ENCODE assay signal across 8 cellular contexts in the genomic region with DNA sequence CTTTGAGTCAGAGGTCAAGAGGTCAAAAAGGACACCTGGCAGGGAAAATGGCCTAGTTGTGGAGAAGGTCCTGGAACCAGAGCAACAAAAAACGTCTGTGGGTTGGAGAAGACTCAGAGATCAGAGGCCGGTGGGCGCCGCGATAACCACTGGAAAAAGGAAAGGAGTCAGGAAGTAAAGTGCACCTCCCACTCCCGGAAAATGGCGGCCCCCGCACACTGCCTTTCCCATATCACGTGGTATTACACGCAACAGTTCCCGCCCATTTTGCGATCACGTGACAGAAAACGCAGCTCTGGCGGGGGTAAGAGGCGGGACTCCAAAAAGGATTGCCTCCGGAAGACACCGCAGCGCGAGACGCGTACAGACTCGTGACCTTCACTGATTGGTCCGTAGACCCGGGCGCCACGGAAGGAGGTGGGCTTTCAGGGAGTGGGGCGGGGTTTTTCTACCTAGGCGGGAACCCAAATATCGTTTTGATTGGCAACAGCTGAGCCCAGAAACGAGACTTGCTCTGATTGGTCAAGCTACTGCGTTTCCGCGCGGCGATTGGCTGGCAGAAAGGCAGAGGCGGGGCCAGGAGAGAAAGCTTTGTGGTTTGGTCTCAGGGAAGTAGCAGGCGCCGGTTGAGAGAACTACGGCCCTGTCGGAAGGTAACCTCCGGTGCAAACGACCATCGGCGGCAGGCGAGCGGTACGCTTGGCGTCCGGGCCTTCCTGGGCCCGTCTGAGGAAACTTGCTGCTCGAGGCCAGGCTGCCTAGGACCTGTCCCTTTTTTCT. TPM values are rescaled to one million over a fixed set of nuclear protein-coding genes. Genes with fewer than 3 reads are reported as not detected.
DNase-seq lines count a peak whose midpoint lies in the region; ATAC-seq, FAIRE-seq and TF ChIP-seq lines count a peak whose summit lies in the region.

A gene with protein sequence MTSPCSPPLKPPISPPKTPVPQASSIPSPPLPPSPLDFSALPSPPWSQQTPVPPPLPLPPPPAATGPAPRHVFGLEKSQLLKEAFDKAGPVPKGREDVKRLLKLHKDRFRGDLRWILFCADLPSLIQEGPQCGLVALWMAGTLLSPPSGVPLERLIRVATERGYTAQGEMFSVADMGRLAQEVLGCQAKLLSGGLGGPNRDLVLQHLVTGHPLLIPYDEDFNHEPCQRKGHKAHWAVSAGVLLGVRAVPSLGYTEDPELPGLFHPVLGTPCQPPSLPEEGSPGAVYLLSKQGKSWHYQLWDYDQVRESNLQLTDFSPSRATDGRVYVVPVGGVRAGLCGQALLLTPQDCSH (minus strand): TSS at position 193 of the 780 bp plus-strand sequence. CDS start 674 bp downstream, outside the sequence.

- 0 to 1% (median 0%) methylated on average over 31 to 52 of the region's 52 CpGs for WGBS in adrenal gland, 4 donors
- 0 to 1% (median 0%) methylated on average over 28 to 52 of the region's 52 CpGs for WGBS in heart left ventricle, 4 donors
- 0% methylated on average over 6 to 52 of the region's 52 CpGs for WGBS in upper lobe of left lung, 2 donors

- H3K36me3 Mint-ChIP-seq in T-cell: peaks cover 12% of the 10 kb centered on the region

- FAIRE-seq in GM12891 (lab: Jason Lieb, UNC): peak; percentile 94

- peak in 1 of 4 donors; percentile 59 for TF ChIP-seq EP300 in upper lobe of left lung (IDR thresholded peaks at IDR 0.05)

- no peaks in the 10 kb centered on the region for H3K9me3 Mint-ChIP-seq in T-cell

- H3K27me3 Mint-ChIP-seq in T-cell: no peaks in the 10 kb centered on the region

- TF ChIP-seq POLR2A in GM12891 (IDR thresholded peaks at IDR 0.05; ENCODE audit: low read depth, low read length) (peak; percentile 77), adrenal gland (IDR thresholded peaks at IDR 0.05) (peak in 1 of 2 donors; percentile 62), heart left ventricle (IDR thresholded peaks at IDR 0.05) (peak; percentile 30 to 81), upper lobe of left lung (IDR thresholded peaks at IDR 0.05) (peak in 2 of 4 donors; percentile 82 to 84)

- H3K4me1 ChIP-seq in adrenal gland (replicated peaks in 1 of 2): peaks cover 42 to 49% of the 10 kb centered on the region in 2 donors
- H3K4me1 ChIP-seq in heart left ventricle: peaks cover 2 to 72% (median 38%) of the 10 kb centered on the region in 12 donors
- peaks cover 48 to 69% (median 58%) of the 10 kb centered on the region in 4 donors for H3K4me1 ChIP-seq in upper lobe of left lung

- no peaks in the 10 kb centered on the region for H3K36me3 ChIP-seq in adrenal gland (replicated peaks in 1 of 2)
- peaks cover 0 to 9% (median 1%) of the 10 kb centered on the region in 9 donors for H3K36me3 ChIP-seq in heart left ventricle
- H3K36me3 ChIP-seq in upper lobe of left lung: peaks cover 0 to 4% (median 0%) of the 10 kb centered on the region in 4 donors

- peaks cover 36 to 49% (median 46%) of the 10 kb centered on the region in 3 donors for H3K4me1 Mint-ChIP-seq in T-cell

- H3K27me3 ChIP-seq in adrenal gland (no peaks in the 10 kb centered on the region), heart left ventricle (no peaks in the 10 kb centered on the region), upper lobe of left lung (no peaks in the 10 kb centered on the region)

- ATAC-seq in HG02840 (IDR thresholded peaks at IDR 0.05; ENCODE audit: low FRiP score, unreplicated experiment) (peak; percentile 88), T-cell (replicated peaks in 1 of 4) (peak; percentile 89 to 91 (median 89)), heart left ventricle (peak; percentile 95 to 98 (median 97)), upper lobe of left lung (ENCODE audit: low FRiP score in 2 of 2) (peak; percentile 97 to 98)

- CTCF ChIA-PET in T-cell (lab: Charles Lee): interaction anchor here in 1 of 2 donors (0.8 to 1.5 kb wide), 5 partner anchors 27 to 69 kb away, joined by 3 to 19 read pairs (median 8); partner anchors contain the start of genes EGLN2 and RAB4B

- H3K27ac ChIP-seq in adrenal gland (peak within 1 kb of the TSS; percentile 87 to 97 (median 90)), heart left ventricle (peak within 1 kb of the TSS; percentile 90 to 100 (median 96)), upper lobe of left lung (peak within 1 kb of the TSS; percentile 90 to 96 (median 93))

- POLR2A ChIA-PET in T-cell (lab: Charles Lee): interaction anchor here in 1 of 2 donors (0.7 to 1.2 kb wide), 5 partner anchors 27 to 781 kb away, joined by 3 to 13 read pairs (median 5); partner anchors contain the start of genes COQ8B, EGLN2, ITPKC and RAB4B

- H3K9me3 ChIP-seq in adrenal gland (replicated peaks in 1 of 3) (no peaks in the 10 kb centered on the region), heart left ventricle (no peaks in the 10 kb centered on the region), upper lobe of left lung (no peaks in the 10 kb centered on the region)

- TF ChIP-seq CTCF in adrenal gland (IDR thresholded peaks at IDR 0.05) (no peak), heart left ventricle (IDR thresholded peaks at IDR 0.05) (no peak), upper lobe of left lung (IDR thresholded peaks at IDR 0.05) (peak in 1 of 6 experiments; percentile 9)

- intact Hi-C loops in adrenal gland (cut with DNase I): no loop called here
- intact Hi-C loops in heart left ventricle (cut with DNase I): loop anchor here in 7 of 10 donors (1.0 to 5.0 kb wide), 10 partner anchors 26 to 68 kb away; partner anchors contain the start of genes EGLN2 (in 4 of the 7), COQ8B (in 2 of the 7), ITPKC (in 2 of the 7) and RAB4B (in 2 of the 7)

- peak within 1 kb of the TSS; percentile 98 to 99 for H3K27ac Mint-ChIP-seq in T-cell

- H3K4me3 ChIP-seq in adrenal gland (peak within 1 kb of the TSS; percentile 21 to 81 (median 58)), heart left ventricle (peak within 1 kb of the TSS; percentile 38 to 85 (median 71)), upper lobe of left lung (peak within 1 kb of the TSS; percentile 60 to 84 (median 74))

- DNase-seq in GM12891 (ENCODE audit: insufficient read length, low spot score): peak; percentile 90
- DNase-seq in NCI-H1436 treated with DMSO at 0.1 percent for 48 hours (lab: John Stamatoyannopoulos, UW): peak; percentile 98
- DNase-seq in T-cell: peak; percentile 98 to 100 (median 99)
- peak; percentile 100 for DNase-seq in adrenal gland
- peak; percentile 100 for DNase-seq in heart left ventricle
- DNase-seq in pons (ENCODE audit: low spot score): peak; percentile 100
- peak; percentile 97 to 100 for DNase-seq in upper lobe of left lung

- H3K4me3 Mint-ChIP-seq in T-cell: peak within 1 kb of the TSS; percentile 91 to 100 (median 97)

TF ChIP-seq in GM12891, 5 proteins besides CTCF, POLR2A, EP300 and RAD21:
- TF ChIP-seq POU2F2 (IDR thresholded peaks at IDR 0.05; ENCODE audit: low read depth, low read length) (0 out of 2 replicates have a peak, but pooled peaks have one; percentile 14), SPI1 (IDR thresholded peaks at IDR 0.05; ENCODE audit: low read depth, low read length) (no peak), TAF1 (IDR thresholded peaks at IDR 0.05; ENCODE audit: low read depth, low read length) (peak; percentile 92), PAX5 (IDR thresholded peaks at IDR 0.05; ENCODE audit: insufficient read depth, low read length, severe bottlenecking) (peak; percentile 49)

RNA-seq across cellular contexts. Expression of the gene that starts here (rescaled TPM):
- 15.2 TPM for polyA plus RNA-seq in GM12891 (2012; ENCODE audit: low read depth, missing spikeins)
- total RNA-seq in T-cell (1 to 10 TPM; 4.7 to 8.3 (median 6.8) TPM), adrenal gland (10 to 100 TPM in 5 of 8 donors, 1 to 10 TPM in 3; 5.9 to 17.5 (median 12.2) TPM), heart left ventricle (10 to 100 TPM in 3 of 9 donors, 1 to 10 TPM in 6; 4.2 to 11.1 (median 8.6) TPM), upper lobe of left lung (10 to 100 TPM; 16.0 to 28.4 (median 21.5) TPM)
- polyA plus RNA-seq in adrenal gland (10 to 100 TPM in 2 of 3 donors, 1 to 10 TPM in 1; 7.9 to 28.0 (median 18.6) TPM), heart left ventricle (1 to 10 TPM; 4.5 to 7.7 TPM)

Comparison
In these comparisons a context has a peak if more than half of its experiments do, and no peak if none do; other contexts are left out.
1. Peak in every context shown above with its lines: DNase-seq, ATAC-seq, H3K4me3 ChIP-seq and H3K27ac ChIP-seq.
2. intact Hi-C loops: an anchor here in heart left ventricle (1.0 to 5.0 kb wide); none called in adrenal gland.